ENCODE assay signal across 14 cellular contexts in genomic region chr10:71358292-71358691, GRCh38. TPM values are rescaled to one million over a fixed set of nuclear protein-coding genes. Genes with fewer than 3 reads are reported as not detected.
DNase-seq lines count a peak whose midpoint lies in the region; ATAC-seq lines count a peak whose summit lies in the region.
"Had no signal": no experiment of that assay in that cellular context is flagged by ENCODE, and none has a peak within 500 bp of the region (broad histone marks: within the 10 kb centered on the region; RNA-seq: fewer than 3 reads in every experiment).

No MANE protein-coding gene starts in this region.

- ATAC-seq in naive B cell (ENCODE audit: low read depth in 2 of 2) (no peak), GM18519 (IDR thresholded peaks at IDR 0.05; ENCODE audit: low FRiP score, unreplicated experiment) (no peak), GM19023 (IDR thresholded peaks at IDR 0.05; ENCODE audit: unreplicated experiment) (no peak), GM19467 (IDR thresholded peaks at IDR 0.05; ENCODE audit: unreplicated experiment) (no peak)
- ATAC-seq: CD8-positive, alpha-beta T cell had no signal

- H3K27me3 Mint-ChIP-seq in IgD-negative memory B cell = no peaks in the 10 kb centered on the region
- H3K27me3 Mint-ChIP-seq in naive B cell = no peaks in the 10 kb centered on the region

- H3K27ac Mint-ChIP-seq in IgD-negative memory B cell (peak overlapping the region; percentile 83 to 93 (median 84)), naive B cell (peak overlapping the region in 4 of 6 donors; percentile 12 to 90 (median 64))
- H3K27ac Mint-ChIP-seq: CD8-positive, alpha-beta T cell had no signal

- peak overlapping the region in 1 of 4 donors; percentile 60 for H3K4me3 Mint-ChIP-seq in IgD-negative memory B cell
- H3K4me3 Mint-ChIP-seq in naive B cell = no peak overlapping the region
- H3K4me3 Mint-ChIP-seq: CD8-positive, alpha-beta T cell had no signal

- H3K9me3 Mint-ChIP-seq in IgD-negative memory B cell (no peaks in the 10 kb centered on the region), naive B cell (peaks cover 0 to 2% (median 0%) of the 10 kb centered on the region in 7 donors)
- H3K9me3 Mint-ChIP-seq: CD8-positive, alpha-beta T cell had no signal

- H3K36me3 Mint-ChIP-seq in IgD-negative memory B cell (peaks cover 10% of the 10 kb centered on the region), naive B cell (peaks cover 6 to 7% of the 10 kb centered on the region in 2 donors)

- peaks cover 11 to 23% (median 19%) of the 10 kb centered on the region in 3 donors for H3K4me1 Mint-ChIP-seq in IgD-negative memory B cell
- peaks cover 0 to 27% (median 10%) of the 10 kb centered on the region in 3 donors for H3K4me1 Mint-ChIP-seq in naive B cell

- H3K27ac ChIP-seq in temporal lobe (ENCODE audit: low read depth, low read length) = peak overlapping the region; percentile 37

- DNase-seq in UCSD-AML1 (lab: John Stamatoyannopoulos, UW; ENCODE audit: unreplicated experiment) (peak; percentile 76), naive B cell (no peak)
- DNase-seq: CD8-positive, alpha-beta T cell; NCI-H1105 treated with DMSO at 0.1 percent for 48 hours; NCI-H1694 treated with DMSO at 0.1 percent for 48 hours; NCI-H2107; NCI-H226; NCI-H524 treated with DMSO at 0.1 percent for 48 hours; SHP77 treated with DMSO at 0.1 percent for 48 hours had no signal

RNA-seq across cellular contexts. Expression of gene CDH23, which starts 38.4 kb away (rescaled TPM):
- polyA plus RNA-seq in IgD-negative memory B cell (not detected), naive B cell (ENCODE audit: low read depth in 6 of 6) (under 1 TPM in 4 of 6 donors, not detected in 2; 0.05 to 0.62 (median 0.21) TPM)
- 3.4 TPM for total RNA-seq in temporal lobe

RNA-seq across cellular contexts. Expression of gene SLC29A3, which starts 39.2 kb away (rescaled TPM):
- polyA plus RNA-seq in IgD-negative memory B cell (9.0 TPM), naive B cell (ENCODE audit: low read depth in 6 of 6) (10 to 100 TPM in 1 of 6 donors, 1 to 10 TPM in 5; 4.3 to 14.5 (median 5.4) TPM)
- 1.2 TPM for total RNA-seq in temporal lobe
